17 cellular contexts compared by ENCODE assay signal in the genomic region with DNA sequence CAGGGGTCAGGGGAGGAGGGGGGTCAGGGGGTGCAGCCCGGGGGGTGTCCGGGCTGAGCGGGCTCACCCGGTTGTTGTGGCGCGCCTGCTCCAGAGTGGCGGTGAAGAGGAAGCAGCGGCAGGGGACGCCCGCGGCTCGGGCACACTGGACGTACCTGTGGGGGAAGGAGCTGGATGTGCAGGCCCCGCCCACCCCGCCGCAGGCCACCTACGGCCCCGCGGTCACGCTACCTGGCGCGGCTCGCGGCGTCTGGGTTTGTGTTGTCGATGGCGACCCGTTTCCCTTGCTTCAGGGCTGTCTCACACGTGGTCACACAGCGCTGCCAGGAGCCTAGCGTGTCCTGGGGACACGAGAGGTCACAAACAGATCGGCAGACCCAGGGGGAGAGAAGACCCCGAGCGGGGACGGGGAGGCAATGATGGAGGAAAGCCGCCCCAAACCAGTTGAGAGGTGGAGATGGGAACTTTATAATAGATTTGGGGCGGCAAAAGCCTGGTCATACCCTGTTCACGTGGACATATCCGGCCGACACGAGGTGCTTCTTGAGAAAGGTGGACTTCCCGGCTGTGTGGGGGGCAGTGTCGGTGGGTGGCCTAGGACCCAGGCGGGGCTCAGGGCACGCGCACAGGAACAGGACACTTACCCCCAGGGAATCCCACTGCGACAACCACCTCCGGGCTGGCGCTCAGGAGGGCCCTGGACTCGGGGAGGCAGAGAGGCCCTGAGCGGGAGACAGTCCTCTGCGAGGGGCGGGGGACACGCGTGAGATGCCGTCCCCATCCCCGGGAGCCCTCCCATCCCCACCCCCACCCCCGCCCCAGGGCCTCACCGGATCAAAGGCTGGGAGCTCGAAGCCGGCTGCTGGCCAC. TPM values are rescaled to one million over a fixed set of nuclear protein-coding genes. Genes with fewer than 3 reads are reported as not detected.
DNase-seq lines count a peak whose midpoint lies in the region; ATAC-seq and TF ChIP-seq lines count a peak whose summit lies in the region.
"Had no signal": no experiment of that assay in that cellular context is flagged by ENCODE, and none has a peak within 500 bp of the region (broad histone marks: within the 10 kb centered on the region; RNA-seq: fewer than 3 reads in every experiment).

No MANE protein-coding gene starts in this region.

- TF ChIP-seq CTCF in natural killer cell (IDR thresholded peaks at IDR 0.05) (no peak), WTC11 (IDR thresholded peaks at IDR 0.05) (no peak), nephron progenitor cell (IDR thresholded peaks at IDR 0.05) (no peak), uterus (IDR thresholded peaks at IDR 0.05) (no peak), PC-3 (conservative IDR thresholded peaks at IDR 0.05; ENCODE audit: low read depth, low read length) (no peak)

- no peak overlapping the region for H2AFZ ChIP-seq in PC-3 (ENCODE audit: low read length)

- no peak for DNase-seq in natural killer cell
- DNase-seq in natural killer cell treated with Interleukin-12 subunit alpha and Interleukin-12 subunit beta and Interleukin-15 and Interleukin-18, amount 100 ng/mL, for 72 hours (ENCODE audit: low spot score), result no peak
- DNase-seq in WTC11 (ENCODE audit: low spot score), result no peak
- no peak for DNase-seq in nephron progenitor cell
- peak; percentile 18 to 29 for DNase-seq in uterus
- DNase-seq in PC-3, result no peak
- DNase-seq in GDM1 (lab: John Stamatoyannopoulos, UW), result no peak
- DNase-seq in activated naive CD4-positive, alpha-beta T cell treated with Interleukin-2 at 50 U/mL for 16 hours, result no peak
- DNase-seq: activated gamma-delta T cell treated with Interleukin-2 at 50 U/mL for 16 hours, MM.1S, NCI-H2029 treated with DMSO at 0.1 percent for 48 hours, NCI-H748 treated with DMSO at 0.1 percent for 48 hours, SW 1271 had no signal

- CTCF ChIA-PET in WTC11 (lab: Charles Lee), result interaction anchor here (0.6 to 1.5 kb wide), 4 partner anchors 7 to 315 kb away, joined by 3 to 8 read pairs (median 3); partner anchors contain the start of gene FUZ
- CTCF ChIA-PET in PC-3 (lab: Charles Lee), result no interaction called here

- H3K27me3 Mint-ChIP-seq in natural killer cell (ENCODE audit: low read depth in 2 of 2), result no peaks in the 10 kb centered on the region
- H3K27me3 Mint-ChIP-seq in natural killer cell treated with Interleukin-12 subunit alpha and Interleukin-12 subunit beta and Interleukin-15 and Interleukin-18, amount 100 ng/mL, for 72 hours, result no peaks in the 10 kb centered on the region
- H3K27me3 Mint-ChIP-seq in WTC11 (ENCODE audit: low read depth), result no peaks in the 10 kb centered on the region
- no peaks in the 10 kb centered on the region for H3K27me3 Mint-ChIP-seq in nephron progenitor cell (ENCODE audit: low read depth, poor library complexity)

- H3K4me3 ChIP-seq in uterus (no peak overlapping the region), PC-3 (ENCODE audit: low read length) (no peak overlapping the region)
- H3K4me3 ChIP-seq: coronary artery, Peyer's patch had no signal

- intact Hi-C loops in natural killer cell (cut with micrococcal nuclease) (no loop called here), uterus (cut with DNase I; ENCODE audit: low total_unique reads) (no loop called here), PC-3 (cut with micrococcal nuclease) (no loop called here)

- TF ChIP-seq POLR2A in uterus (IDR thresholded peaks at IDR 0.05), result no peak

- no peak overlapping the region for H3K9ac ChIP-seq in PC-3 (ENCODE audit: low read length)

- H3K36me3 Mint-ChIP-seq in natural killer cell (no peaks in the 10 kb centered on the region), WTC11 (peaks cover 33% of the 10 kb centered on the region), nephron progenitor cell (ENCODE audit: low read depth) (peaks cover 34% of the 10 kb centered on the region)
- no peaks in the 10 kb centered on the region for H3K36me3 Mint-ChIP-seq in natural killer cell treated with Interleukin-12 subunit alpha and Interleukin-12 subunit beta and Interleukin-15 and Interleukin-18, amount 100 ng/mL, for 72 hours

- H3K27me3 ChIP-seq in uterus (no peaks in the 10 kb centered on the region), PC-3 (ENCODE audit: low read length) (no peaks in the 10 kb centered on the region)
- H3K27me3 ChIP-seq: Peyer's patch had no signal

- H3K79me2 ChIP-seq in PC-3 (ENCODE audit: low read length), result peaks cover 39% of the 10 kb centered on the region

- H3K27ac ChIP-seq in uterus (no peak overlapping the region), PC-3 (ENCODE audit: low read length) (no peak overlapping the region)
- H3K27ac ChIP-seq: epithelial cell of prostate had no signal

- ATAC-seq in natural killer cell (peak in 2 of 3 donors; percentile 18 to 19), WTC11 (no peak), PC-3 (no peak)
- ATAC-seq in natural killer cell treated with Interleukin-12 subunit alpha and Interleukin-12 subunit beta and Interleukin-15 and Interleukin-18, amount 100 ng/mL, for 72 hours, result no peak

- POLR2A ChIA-PET in WTC11 (lab: Charles Lee), result interaction anchor here (1.1 to 1.2 kb wide), 2 partner anchors 11 to 49 kb away, joined by 3 read pairs; no protein-coding TSS in a partner anchor
- POLR2A ChIA-PET in PC-3 (lab: Charles Lee; ENCODE audit: unreplicated experiment), result no interaction called here

- BruUV-seq in PC-3 (replicated peaks; lab: Mats Ljungman, UMichigan), result no TSS peak

- peaks cover 0 to 15% of the 10 kb centered on the region in 2 donors for H3K4me1 ChIP-seq in uterus
- peaks cover 14% of the 10 kb centered on the region for H3K4me1 ChIP-seq in PC-3 (ENCODE audit: insufficient read depth, low read length)

- peaks cover 12 to 14% of the 10 kb centered on the region in 2 donors for H3K4me1 Mint-ChIP-seq in natural killer cell
- peaks cover 29 to 31% of the 10 kb centered on the region in 2 donors for H3K4me1 Mint-ChIP-seq in natural killer cell treated with Interleukin-12 subunit alpha and Interleukin-12 subunit beta and Interleukin-15 and Interleukin-18, amount 100 ng/mL, for 72 hours (ENCODE audit: low read depth in 2 of 2)
- H3K4me1 Mint-ChIP-seq in WTC11, result peaks cover 34% of the 10 kb centered on the region
- H3K4me1 Mint-ChIP-seq in nephron progenitor cell, result peaks cover 52% of the 10 kb centered on the region

- no peaks in the 10 kb centered on the region for H3K36me3 ChIP-seq in uterus
- H3K36me3 ChIP-seq in PC-3 (ENCODE audit: low read depth, low read length), result peaks cover 54% of the 10 kb centered on the region

- H3K27ac Mint-ChIP-seq in natural killer cell (no peak overlapping the region), WTC11 (peak overlapping the region; percentile 65; the same call in 1 of the 2 replicates), nephron progenitor cell (peak overlapping the region; percentile 42)
- H3K27ac Mint-ChIP-seq in natural killer cell treated with Interleukin-12 subunit alpha and Interleukin-12 subunit beta and Interleukin-15 and Interleukin-18, amount 100 ng/mL, for 72 hours, result no peak overlapping the region

- peaks cover 17% of the 10 kb centered on the region for H4K20me1 ChIP-seq in PC-3 (ENCODE audit: low read length)

- H3K4me3 Mint-ChIP-seq in natural killer cell (no peak overlapping the region), WTC11 (no peak overlapping the region), nephron progenitor cell (no peak overlapping the region)
- no peak overlapping the region for H3K4me3 Mint-ChIP-seq in natural killer cell treated with Interleukin-12 subunit alpha and Interleukin-12 subunit beta and Interleukin-15 and Interleukin-18, amount 100 ng/mL, for 72 hours

- H3K9me3 ChIP-seq in uterus (no peaks in the 10 kb centered on the region), PC-3 (ENCODE audit: low read length) (no peaks in the 10 kb centered on the region)
- H3K9me3 ChIP-seq: Peyer's patch had no signal

- peaks cover 5% of the 10 kb centered on the region for H3F3A ChIP-seq in PC-3 (ENCODE audit: low read length, unreplicated experiment)

- no peaks in the 10 kb centered on the region for H3K9me2 ChIP-seq in PC-3 (replicated peaks; ENCODE audit: low read length)

- no peak overlapping the region for H3K4me2 ChIP-seq in PC-3 (ENCODE audit: low read length)

- no peaks in the 10 kb centered on the region for H3K9me3 Mint-ChIP-seq in natural killer cell
- no peaks in the 10 kb centered on the region for H3K9me3 Mint-ChIP-seq in natural killer cell treated with Interleukin-12 subunit alpha and Interleukin-12 subunit beta and Interleukin-15 and Interleukin-18, amount 100 ng/mL, for 72 hours
- H3K9me3 Mint-ChIP-seq in WTC11, result no peaks in the 10 kb centered on the region
- H3K9me3 Mint-ChIP-seq in nephron progenitor cell, result no peaks in the 10 kb centered on the region

RNA-seq across cellular contexts. Expression of gene PNKP, which starts 5.6 kb away (rescaled TPM):
- total RNA-seq in natural killer cell, result 100 to 1,000 TPM; 228 to 253 (median 243) TPM
- total RNA-seq in natural killer cell treated with Interleukin-12 subunit alpha and Interleukin-12 subunit beta and Interleukin-15 and Interleukin-18, amount 100 ng/mL, for 72 hours, result 100 to 1,000 TPM; 146 to 205 TPM
- total RNA-seq in WTC11 (2021), result 133 to 146 TPM (median 142 TPM) in 3 replicates
- 100 to 1,000 TPM in 1 of 4 donors, 10 to 100 TPM in 3; 47.7 to 104 (median 77.7) TPM for total RNA-seq in uterus
- total RNA-seq in PC-3 (2014; rRNA removed), result 141 and 172 TPM in 2 replicates

RNA-seq across cellular contexts. Expression of gene PTOV1, which starts 10.8 kb away (rescaled TPM):
- total RNA-seq in natural killer cell (100 to 1,000 TPM; 116 to 132 (median 128) TPM), WTC11 (2021) (296 to 316 TPM (median 306 TPM) in 3 replicates), uterus (100 to 1,000 TPM in 1 of 4 donors, 10 to 100 TPM in 3; 46.2 to 156 (median 82.0) TPM), PC-3 (2014; rRNA removed) (138 and 148 TPM in 2 replicates)
- 10 to 100 TPM; 64.6 to 78.0 TPM for total RNA-seq in natural killer cell treated with Interleukin-12 subunit alpha and Interleukin-12 subunit beta and Interleukin-15 and Interleukin-18, amount 100 ng/mL, for 72 hours

RNA-seq across cellular contexts. Expression of gene AKT1S1, which starts 15.4 kb away (rescaled TPM):
- 10 to 100 TPM; 12.8 to 17.8 (median 16.1) TPM for total RNA-seq in natural killer cell
- 10 to 100 TPM; 16.8 to 32.1 TPM for total RNA-seq in natural killer cell treated with Interleukin-12 subunit alpha and Interleukin-12 subunit beta and Interleukin-15 and Interleukin-18, amount 100 ng/mL, for 72 hours
- total RNA-seq in WTC11 (2021), result 41.9 to 47.8 TPM (median 46.5 TPM) in 3 replicates
- total RNA-seq in uterus, result 10 to 100 TPM in 1 of 4 donors, 1 to 10 TPM in 3; 2.6 to 26.7 (median 5.9) TPM
- 42.3 and 61.0 TPM in 2 replicates for total RNA-seq in PC-3 (2014; rRNA removed)

RNA-seq across cellular contexts. Expression of gene TBC1D17, which starts 15.7 kb away (rescaled TPM):
- total RNA-seq in natural killer cell (10 to 100 TPM; 45.8 to 59.7 (median 54.4) TPM), WTC11 (2021) (44.4 to 52.8 TPM (median 46.7 TPM) in 3 replicates), uterus (10 to 100 TPM in 3 of 4 donors, 1 to 10 TPM in 1; 9.1 to 44.1 (median 12.5) TPM), PC-3 (2014; rRNA removed) (17.8 and 18.8 TPM in 2 replicates)
- 10 to 100 TPM; 26.0 to 34.0 TPM for total RNA-seq in natural killer cell treated with Interleukin-12 subunit alpha and Interleukin-12 subunit beta and Interleukin-15 and Interleukin-18, amount 100 ng/mL, for 72 hours

RNA-seq across cellular contexts. Expression of gene IL4I1, which starts 34.9 kb away (rescaled TPM):
- 1 to 10 TPM; 3.0 to 3.8 (median 3.4) TPM for total RNA-seq in natural killer cell
- total RNA-seq in natural killer cell treated with Interleukin-12 subunit alpha and Interleukin-12 subunit beta and Interleukin-15 and Interleukin-18, amount 100 ng/mL, for 72 hours, result 10 to 100 TPM in 1 of 2 donors, 1 to 10 TPM in 1; 2.4 to 15.1 TPM
- total RNA-seq in WTC11 (2021), result 0.83 to 1.4 TPM (median 0.99 TPM) in 3 replicates
- 1 to 10 TPM in 1 of 4 donors, under 1 TPM in 1, not detected in 2; 0.82 to 1.2 TPM for total RNA-seq in uterus
- total RNA-seq in PC-3 (2014; rRNA removed), result 0.29 and 2.2 TPM in 2 replicates
- total RNA-seq: osteocyte, Peyer's patch had no signal

Comparison
In these comparisons a context has a peak if more than half of its experiments do, and no peak if none do; other contexts are left out.
1. ATAC-seq: peak in natural killer cell (2 of 3); none in natural killer cell treated with Interleukin-12 subunit alpha and Interleukin-12 subunit beta and Interleukin-15 and Interleukin-18, amount 100 ng/mL, for 72 hours (0 of 2), WTC11 (single experiment) and PC-3 (single experiment).
2. DNase-seq: peak in uterus (2 of 2); none in natural killer cell (single experiment), natural killer cell treated with Interleukin-12 subunit alpha and Interleukin-12 subunit beta and Interleukin-15 and Interleukin-18, amount 100 ng/mL, for 72 hours (single experiment), WTC11 (single experiment), nephron progenitor cell (single experiment), PC-3 (single experiment), GDM1 (single experiment) and activated naive CD4-positive, alpha-beta T cell treated with Interleukin-2 at 50 U/mL for 16 hours (single experiment).
3. H3K27ac Mint-ChIP-seq: peak in WTC11 (single experiment) and nephron progenitor cell (single experiment); none in natural killer cell (0 of 2) and natural killer cell treated with Interleukin-12 subunit alpha and Interleukin-12 subunit beta and Interleukin-15 and Interleukin-18, amount 100 ng/mL, for 72 hours (0 of 2).